In the genomic region with DNA sequence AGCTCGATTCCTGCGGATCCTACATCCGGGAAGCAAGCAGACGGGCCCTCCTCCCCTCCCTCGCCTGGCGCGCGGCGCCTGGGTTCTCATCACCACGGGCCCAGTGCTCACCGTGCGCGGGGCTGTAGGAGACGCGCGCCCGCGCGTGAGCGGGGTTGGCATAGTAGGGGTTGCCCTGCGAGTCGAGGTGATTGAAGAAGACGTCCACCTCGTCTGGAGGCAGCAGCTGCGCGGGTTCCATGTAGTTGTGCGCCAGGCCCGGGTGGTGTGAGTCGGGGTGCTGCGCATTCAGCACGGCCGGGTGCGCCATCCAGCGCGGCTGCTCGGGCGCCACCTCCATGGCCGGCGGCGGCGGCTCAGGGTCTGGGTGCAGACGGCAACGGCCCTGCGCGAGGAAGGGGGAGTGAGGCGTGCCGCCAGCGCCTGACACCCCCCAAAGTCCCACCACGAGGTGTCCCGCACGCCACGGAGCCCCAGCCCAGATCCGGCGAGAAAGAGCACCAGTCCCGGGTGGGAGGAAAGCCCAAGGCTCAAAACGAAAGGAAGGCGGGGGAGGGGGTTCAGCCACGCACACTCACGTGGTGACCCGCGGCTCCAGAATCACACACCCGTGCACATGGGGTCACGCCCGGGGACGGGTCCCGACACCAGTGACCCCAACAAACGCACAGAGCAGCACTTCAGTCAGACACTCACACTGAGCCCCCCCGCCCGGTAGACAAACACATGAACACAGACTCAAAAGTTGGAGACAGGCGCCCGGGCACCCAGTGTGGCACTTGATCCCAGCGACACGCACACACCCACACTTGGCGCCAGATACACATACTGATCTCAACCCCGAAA, we compare ENCODE assay signal across 8 cellular contexts. TPM values are rescaled to one million over a fixed set of nuclear protein-coding genes. Genes with fewer than 3 reads are reported as not detected.
DNase-seq lines count a peak whose midpoint lies in the region; ATAC-seq and TF ChIP-seq lines count a peak whose summit lies in the region.
"Had no signal": no experiment of that assay in that cellular context is flagged by ENCODE, and none has a peak within 500 bp of the region (broad histone marks: within the 10 kb centered on the region; RNA-seq: fewer than 3 reads in every experiment).

No MANE protein-coding gene starts in this region.

- no peaks in the 10 kb centered on the region for H3K9me3 ChIP-seq in colonic mucosa
- H3K9me3 ChIP-seq in mesodermal cell (ENCODE audit: control insufficient read depth, low read length): no peaks in the 10 kb centered on the region
- H3K9me3 ChIP-seq in uterus: no peaks in the 10 kb centered on the region

- peak in 1 of 2 donors; percentile 10 for TF ChIP-seq POLR2A in uterus (IDR thresholded peaks at IDR 0.05)

- H3K36me3 ChIP-seq in colonic mucosa (no peaks in the 10 kb centered on the region), mesodermal cell (ENCODE audit: control insufficient read depth, insufficient read depth, low read length) (peaks cover 36% of the 10 kb centered on the region), uterus (no peaks in the 10 kb centered on the region)

- H3K27ac ChIP-seq in colonic mucosa (no peak overlapping the region), mesodermal cell (ENCODE audit: low read depth, low read length, severe bottlenecking) (no peak overlapping the region), uterus (peak overlapping the region; percentile 99 to 100)

- intact Hi-C loops in colonic mucosa (cut with DNase I): no loop called here
- intact Hi-C loops in uterus (cut with DNase I; ENCODE audit: low total_unique reads): loop anchor here (5.0 kb wide), 1 partner anchor 310 kb away; no protein-coding TSS in a partner anchor

- no peak for ATAC-seq in GM18861 (IDR thresholded peaks at IDR 0.05; ENCODE audit: unreplicated experiment)

- TF ChIP-seq CTCF in colonic mucosa (IDR thresholded peaks at IDR 0.05): no peak
- TF ChIP-seq CTCF in uterus (IDR thresholded peaks at IDR 0.05): no peak

- H3K4me3 ChIP-seq in colonic mucosa: peak overlapping the region; percentile 58
- H3K4me3 ChIP-seq in mesodermal cell (ENCODE audit: extremely low read depth, insufficient read depth, low read length, poor library complexity, severe bottlenecking): peak overlapping the region; percentile 90
- peak overlapping the region; percentile 56 to 98 for H3K4me3 ChIP-seq in uterus

- WGBS in mesodermal cell (ENCODE audit: insufficient coverage in 2 of 2), 2 experiments: 0 to 1% methylated on average over 50 to 69 of the region's 75 CpGs

- peaks cover 99% of the 10 kb centered on the region for H3K27me3 ChIP-seq in colonic mucosa
- no peaks in the 10 kb centered on the region for H3K27me3 ChIP-seq in uterus

- no peak overlapping the region for H3K9ac ChIP-seq in colonic mucosa (ENCODE audit: low read depth in 2 of 2, low read length in 2 of 2)

- DNase-seq in EL (peak; percentile 56), NCI-H69 (lab: John Stamatoyannopoulos, UW) (peak; percentile 49), colonic mucosa (no peak), uterus (peak; percentile 44 to 51), middle frontal gyrus (ENCODE audit: extremely low spot score, low spot score) (no peak)

- H3K4me1 ChIP-seq in colonic mucosa (peaks cover 40% of the 10 kb centered on the region), mesodermal cell (ENCODE audit: control insufficient read depth, insufficient read depth, low read length, poor library complexity, severe bottlenecking) (peaks cover 32% of the 10 kb centered on the region), uterus (peaks cover 0 to 26% of the 10 kb centered on the region in 2 donors)

RNA-seq across cellular contexts. Expression of a gene that starts 6.1 kb away (rescaled TPM):
- total RNA-seq in colonic mucosa: 1 to 10 TPM; 5.8 to 8.1 TPM
- 66.4 TPM for polyA plus RNA-seq in mesodermal cell (2013, experiment 1 of 2)
- polyA plus RNA-seq in mesodermal cell (2013, experiment 2 of 2): 59.3 TPM
- total RNA-seq in uterus: 100 to 1,000 TPM in 1 of 4 donors, 10 to 100 TPM in 3; 30.9 to 171 (median 52.5) TPM
- total RNA-seq: T-helper 2 cell treated with Interferon-gamma antibody and Interleukin-4, amounts not matched to agents 100 ng/mL and 5 ng/mL, for 36 hours had no signal

RNA-seq across cellular contexts. Expression of a gene that starts 20.2 kb away (rescaled TPM):
- not detected for total RNA-seq in colonic mucosa
- not detected for polyA plus RNA-seq in mesodermal cell (2013, experiment 1 of 2)
- polyA plus RNA-seq in mesodermal cell (2013, experiment 2 of 2): not detected
- not detected for total RNA-seq in uterus
- total RNA-seq: T-helper 2 cell treated with Interferon-gamma antibody and Interleukin-4, amounts not matched to agents 100 ng/mL and 5 ng/mL, for 36 hours had no signal

Comparison
In these comparisons a context has a peak if more than half of its experiments do, and no peak if none do; other contexts are left out.
1. DNase-seq: peak in EL (single experiment), NCI-H69 (single experiment) and uterus (2 of 2); none in colonic mucosa (single experiment) and middle frontal gyrus (single experiment).
2. H3K27ac ChIP-seq: peak in uterus (2 of 2); none in colonic mucosa (single experiment) and mesodermal cell (single experiment).
3. Peak in every context shown above with its lines, with median percentiles within 50 percentile points of each other: H3K4me3 ChIP-seq.